ENCODE assay signal across 16 cellular contexts in the genomic region with DNA sequence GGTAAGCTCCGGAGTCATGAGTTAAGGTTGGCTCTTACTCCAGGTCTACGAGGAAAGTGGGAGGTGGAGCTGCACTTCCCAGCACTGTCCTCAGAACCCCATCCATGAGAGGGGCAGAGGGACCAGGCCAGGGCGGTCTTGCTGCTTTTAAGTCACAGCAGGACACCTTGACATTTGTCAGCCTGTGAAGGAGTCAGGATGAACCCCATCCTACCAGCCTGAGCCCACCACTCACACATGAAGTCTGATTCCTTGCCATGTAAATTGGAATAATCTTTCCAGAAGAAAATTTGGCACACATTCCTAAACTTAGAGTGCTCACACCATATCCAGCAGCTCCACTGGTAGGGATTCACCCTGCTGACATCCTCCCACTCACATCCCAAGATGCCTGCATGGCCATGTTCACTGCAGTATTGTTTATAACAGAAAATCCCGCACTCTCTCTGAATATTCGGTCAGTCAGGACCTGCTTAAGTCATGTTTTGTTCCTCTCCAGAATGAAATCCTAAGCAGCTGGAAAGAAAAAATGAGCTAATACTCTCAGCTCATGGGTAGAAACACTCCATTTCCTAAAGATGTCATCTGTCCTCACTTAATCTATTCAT.
A peak's percentile ranks its signal among the peaks of the same experiment; 100 is the strongest.
DNase-seq lines count a peak whose midpoint lies in the region; ATAC-seq and TF ChIP-seq lines count a peak whose summit lies in the region.
"Had no signal": no experiment of that assay in that cellular context is flagged by ENCODE, and none has a peak within 500 bp of the region (broad histone marks: within the 10 kb centered on the region; RNA-seq: fewer than 3 reads in every experiment).

No MANE protein-coding gene starts in this region.

- H3K36me3 ChIP-seq in mesenchymal stem cell (ENCODE audit: control insufficient read depth in 1 of 2, insufficient read depth in 2 of 2, low read depth in 1 of 2, low read length in 2 of 2) = no peaks in the 10 kb centered on the region

- no peak overlapping the region for H3K9ac ChIP-seq in mesenchymal stem cell (ENCODE audit: low read length)

- H3K14ac ChIP-seq in mesenchymal stem cell (ENCODE audit: low read length in 2 of 2) = no peak overlapping the region

- peak overlapping the region; percentile 35 for H4K91ac ChIP-seq in mesenchymal stem cell (ENCODE audit: low read length)

- POLR2A ChIA-PET in activated CD4-positive, alpha-beta memory T cell treated with anti-CD3 and anti-CD28 coated beads for 36 hours (lab: Charles Lee) = no interaction called here
- POLR2A ChIA-PET in activated CD4-positive, alpha-beta memory T cell treated with anti-CD3 and anti-CD28 coated beads, Interleukin-2, amount 10 ng/mL, durations not matched to agents 7 days and 5 days (lab: Charles Lee) = no interaction called here

- intact Hi-C loops in activated CD4-positive, alpha-beta memory T cell treated with anti-CD3 and anti-CD28 coated beads for 36 hours (cut with micrococcal nuclease) = no loop called here
- intact Hi-C loops in activated T-helper 1 cell treated with anti-CD3 and anti-CD28 coated beads, Interleukin-12 subunit alpha, Interleukin-12 subunit beta, Interleukin-2, Interleukin-4 antibody, amounts not matched to agents 30 ng/mL and 10 ng/mL and 1 ng/mL, durations not matched to agents 14 hours and 24 hours and 36 hours (cut with micrococcal nuclease) = no loop called here

- no peak overlapping the region for H3K23ac ChIP-seq in mesenchymal stem cell (ENCODE audit: low read length in 2 of 2)

- peaks cover 2% of the 10 kb centered on the region for H3K27me3 Mint-ChIP-seq in activated CD4-positive, alpha-beta memory T cell treated with anti-CD3 and anti-CD28 coated beads for 36 hours
- no peaks in the 10 kb centered on the region for H3K27me3 Mint-ChIP-seq in activated CD4-positive, alpha-beta memory T cell treated with anti-CD3 and anti-CD28 coated beads, Interleukin-2, amount 10 ng/mL, durations not matched to agents 7 days and 5 days
- H3K27me3 Mint-ChIP-seq in type B pancreatic cell = peaks cover 9% of the 10 kb centered on the region
- no peaks in the 10 kb centered on the region for H3K27me3 Mint-ChIP-seq in activated T-helper 1 cell treated with anti-CD3 and anti-CD28 coated beads, Interleukin-12 subunit alpha, Interleukin-12 subunit beta, Interleukin-2, Interleukin-4 antibody, amounts not matched to agents 30 ng/mL and 10 ng/mL and 1 ng/mL, durations not matched to agents 14 hours and 24 hours and 36 hours (ENCODE audit: insufficient read depth)

- H2AFZ ChIP-seq in mesenchymal stem cell (ENCODE audit: low read depth, low read length) = no peak overlapping the region

- no peaks in the 10 kb centered on the region for H3K36me3 Mint-ChIP-seq in activated CD4-positive, alpha-beta memory T cell treated with anti-CD3 and anti-CD28 coated beads for 36 hours
- H3K36me3 Mint-ChIP-seq in activated CD4-positive, alpha-beta memory T cell treated with anti-CD3 and anti-CD28 coated beads, Interleukin-2, amount 10 ng/mL, durations not matched to agents 7 days and 5 days (ENCODE audit: low read depth) = no peaks in the 10 kb centered on the region
- H3K36me3 Mint-ChIP-seq in type B pancreatic cell = no peaks in the 10 kb centered on the region
- H3K36me3 Mint-ChIP-seq in activated T-helper 1 cell treated with anti-CD3 and anti-CD28 coated beads, Interleukin-12 subunit alpha, Interleukin-12 subunit beta, Interleukin-2, Interleukin-4 antibody, amounts not matched to agents 30 ng/mL and 10 ng/mL and 1 ng/mL, durations not matched to agents 14 hours and 24 hours and 36 hours (ENCODE audit: low read depth) = no peaks in the 10 kb centered on the region

- H3K4me3 ChIP-seq in coronary artery = no peak overlapping the region
- no peak overlapping the region for H3K4me3 ChIP-seq in mesenchymal stem cell (ENCODE audit: insufficient read depth in 1 of 2, low read depth in 1 of 2, low read length in 2 of 2)

- H3K79me1 ChIP-seq in mesenchymal stem cell (replicated peaks; ENCODE audit: low read length, poor library complexity, severe bottlenecking) = no peaks in the 10 kb centered on the region

- ATAC-seq in foreskin keratinocyte = no peak

- no peak overlapping the region for H2BK12ac ChIP-seq in mesenchymal stem cell (ENCODE audit: low read length in 2 of 2)

- H3K9me3 Mint-ChIP-seq in activated CD4-positive, alpha-beta memory T cell treated with anti-CD3 and anti-CD28 coated beads for 36 hours = peaks cover 10% of the 10 kb centered on the region
- H3K9me3 Mint-ChIP-seq in activated CD4-positive, alpha-beta memory T cell treated with anti-CD3 and anti-CD28 coated beads, Interleukin-2, amount 10 ng/mL, durations not matched to agents 7 days and 5 days = no peaks in the 10 kb centered on the region
- H3K9me3 Mint-ChIP-seq in type B pancreatic cell = peaks cover 3% of the 10 kb centered on the region
- H3K9me3 Mint-ChIP-seq in activated T-helper 1 cell treated with anti-CD3 and anti-CD28 coated beads, Interleukin-12 subunit alpha, Interleukin-12 subunit beta, Interleukin-2, Interleukin-4 antibody, amounts not matched to agents 30 ng/mL and 10 ng/mL and 1 ng/mL, durations not matched to agents 14 hours and 24 hours and 36 hours = peaks cover 4% of the 10 kb centered on the region

- TF ChIP-seq CTCF in coronary artery (IDR thresholded peaks at IDR 0.05) (no peak), type B pancreatic cell (conservative IDR thresholded peaks at IDR 0.05) (no peak), foreskin keratinocyte (conservative IDR thresholded peaks at IDR 0.05) (no peak)

- peaks cover 0 to 28% of the 10 kb centered on the region in 2 experiments for H3K27me3 ChIP-seq in mesenchymal stem cell (ENCODE audit: control insufficient read depth in 1 of 2, insufficient read depth in 1 of 2, low read length in 2 of 2)
- no peaks in the 10 kb centered on the region for H3K27me3 ChIP-seq in foreskin keratinocyte

- H4K8ac ChIP-seq in mesenchymal stem cell (ENCODE audit: low read length) = no peak overlapping the region

- H3K4ac ChIP-seq in mesenchymal stem cell (ENCODE audit: low read depth in 1 of 2, low read length in 2 of 2) = no peak overlapping the region

- no peak overlapping the region for H3K4me2 ChIP-seq in mesenchymal stem cell (ENCODE audit: low read length, poor library complexity, severe bottlenecking)

- H2BK15ac ChIP-seq in mesenchymal stem cell (ENCODE audit: low read depth, poor library complexity, severe bottlenecking) = peak overlapping the region; percentile 60

- no peak overlapping the region for H2BK5ac ChIP-seq in mesenchymal stem cell (ENCODE audit: low read depth, low read length, poor library complexity, severe bottlenecking)

- peaks cover 12% of the 10 kb centered on the region for H3K9me3 ChIP-seq in mesenchymal stem cell (ENCODE audit: control insufficient read depth, low read length)

- H2AK5ac ChIP-seq in mesenchymal stem cell (ENCODE audit: low read length, severe bottlenecking) = no peak overlapping the region

- peak overlapping the region in 1 of 2 experiments; percentile 6 for H3K18ac ChIP-seq in mesenchymal stem cell (ENCODE audit: low read depth in 1 of 2, low read length in 2 of 2)

- CTCF ChIA-PET in activated CD4-positive, alpha-beta memory T cell treated with anti-CD3 and anti-CD28 coated beads for 36 hours (lab: Charles Lee) = interaction anchor here (0.6 kb wide), 1 partner anchor 316 kb away, joined by 4 read pairs; no protein-coding TSS in a partner anchor
- CTCF ChIA-PET in activated CD4-positive, alpha-beta memory T cell treated with anti-CD3 and anti-CD28 coated beads, Interleukin-2, amount 10 ng/mL, durations not matched to agents 7 days and 5 days (lab: Charles Lee) = no interaction called here

- peak; percentile 5 for DNase-seq in activated CD4-positive, alpha-beta memory T cell treated with anti-CD3 and anti-CD28 coated beads for 36 hours
- no peak for DNase-seq in activated CD4-positive, alpha-beta memory T cell treated with anti-CD3 and anti-CD28 coated beads, Interleukin-2, amount 10 ng/mL, durations not matched to agents 7 days and 5 days
- DNase-seq in coronary artery (ENCODE audit: low spot score) (peak; percentile 49), mesenchymal stem cell (peak; percentile 40), type B pancreatic cell (ENCODE audit: extremely low spot score, unreplicated experiment) (peak; percentile 39), foreskin keratinocyte (no peak), germinal center (ENCODE audit: low spot score) (no peak)
- DNase-seq in activated T-helper 1 cell treated with anti-CD3 and anti-CD28 coated beads, Interleukin-12 subunit alpha, Interleukin-12 subunit beta, Interleukin-2, Interleukin-4 antibody, amounts not matched to agents 30 ng/mL and 10 ng/mL and 1 ng/mL, durations not matched to agents 14 hours and 24 hours and 36 hours (ENCODE audit: low spot score) = no peak
- DNase-seq: COR-L47, DMS 273 treated with DMSO at 0.1 percent for 48 hours, DND-41, NCI-H1092 treated with DMSO at 0.1 percent for 48 hours, NCI-H2081 treated with DMSO at 0.1 percent for 48 hours, NCI-H748 treated with DMSO at 0.1 percent for 48 hours, SHP77 treated with DMSO at 0.1 percent for 48 hours had no signal

- 80% methylated on average over 5 of the region's 5 CpGs for WGBS in mesenchymal stem cell

- no peak overlapping the region for H3K27ac ChIP-seq in coronary artery
- no peak overlapping the region for H3K27ac ChIP-seq in mesenchymal stem cell (ENCODE audit: low read length, poor library complexity, severe bottlenecking)
- H3K27ac ChIP-seq in foreskin keratinocyte = no peak overlapping the region
- H3K27ac ChIP-seq: 22Rv1 had no signal

- H3K4me1 ChIP-seq in mesenchymal stem cell (ENCODE audit: control insufficient read depth, insufficient read depth, low read depth, low read length) (peaks cover 5% of the 10 kb centered on the region), foreskin keratinocyte (no peaks in the 10 kb centered on the region)

- H3K4me3 Mint-ChIP-seq in activated CD4-positive, alpha-beta memory T cell treated with anti-CD3 and anti-CD28 coated beads for 36 hours = no peak overlapping the region
- no peak overlapping the region for H3K4me3 Mint-ChIP-seq in activated CD4-positive, alpha-beta memory T cell treated with anti-CD3 and anti-CD28 coated beads, Interleukin-2, amount 10 ng/mL, durations not matched to agents 7 days and 5 days
- H3K4me3 Mint-ChIP-seq in type B pancreatic cell = no peak overlapping the region
- H3K4me3 Mint-ChIP-seq in activated T-helper 1 cell treated with anti-CD3 and anti-CD28 coated beads, Interleukin-12 subunit alpha, Interleukin-12 subunit beta, Interleukin-2, Interleukin-4 antibody, amounts not matched to agents 30 ng/mL and 10 ng/mL and 1 ng/mL, durations not matched to agents 14 hours and 24 hours and 36 hours = no peak overlapping the region

- H3K27ac Mint-ChIP-seq in activated CD4-positive, alpha-beta memory T cell treated with anti-CD3 and anti-CD28 coated beads for 36 hours = no peak overlapping the region
- no peak overlapping the region for H3K27ac Mint-ChIP-seq in activated CD4-positive, alpha-beta memory T cell treated with anti-CD3 and anti-CD28 coated beads, Interleukin-2, amount 10 ng/mL, durations not matched to agents 7 days and 5 days
- no peak overlapping the region for H3K27ac Mint-ChIP-seq in type B pancreatic cell
- no peak overlapping the region for H3K27ac Mint-ChIP-seq in activated T-helper 1 cell treated with anti-CD3 and anti-CD28 coated beads, Interleukin-12 subunit alpha, Interleukin-12 subunit beta, Interleukin-2, Interleukin-4 antibody, amounts not matched to agents 30 ng/mL and 10 ng/mL and 1 ng/mL, durations not matched to agents 14 hours and 24 hours and 36 hours

- H3K4me1 Mint-ChIP-seq in activated CD4-positive, alpha-beta memory T cell treated with anti-CD3 and anti-CD28 coated beads for 36 hours (ENCODE audit: low read depth) = peaks cover 3% of the 10 kb centered on the region
- H3K4me1 Mint-ChIP-seq in activated CD4-positive, alpha-beta memory T cell treated with anti-CD3 and anti-CD28 coated beads, Interleukin-2, amount 10 ng/mL, durations not matched to agents 7 days and 5 days = peaks cover 7% of the 10 kb centered on the region
- H3K4me1 Mint-ChIP-seq in type B pancreatic cell (ENCODE audit: unreplicated experiment) = no peaks in the 10 kb centered on the region
- no peaks in the 10 kb centered on the region for H3K4me1 Mint-ChIP-seq in activated T-helper 1 cell treated with anti-CD3 and anti-CD28 coated beads, Interleukin-12 subunit alpha, Interleukin-12 subunit beta, Interleukin-2, Interleukin-4 antibody, amounts not matched to agents 30 ng/mL and 10 ng/mL and 1 ng/mL, durations not matched to agents 14 hours and 24 hours and 36 hours (ENCODE audit: low read depth)

- no peak overlapping the region for H2BK120ac ChIP-seq in mesenchymal stem cell (ENCODE audit: low read depth, low read length)

Comparison
In these comparisons a context has a peak if more than half of its experiments do, and no peak if none do; other contexts are left out.
1. DNase-seq: peak in activated CD4-positive, alpha-beta memory T cell treated with anti-CD3 and anti-CD28 coated beads for 36 hours (single experiment), coronary artery (single experiment), mesenchymal stem cell (single experiment) and type B pancreatic cell (single experiment); none in activated CD4-positive, alpha-beta memory T cell treated with anti-CD3 and anti-CD28 coated beads, Interleukin-2, amount 10 ng/mL, durations not matched to agents 7 days and 5 days (single experiment), foreskin keratinocyte (0 of 2), germinal center (single experiment) and activated T-helper 1 cell treated with anti-CD3 and anti-CD28 coated beads, Interleukin-12 subunit alpha, Interleukin-12 subunit beta, Interleukin-2, Interleukin-4 antibody, amounts not matched to agents 30 ng/mL and 10 ng/mL and 1 ng/mL, durations not matched to agents 14 hours and 24 hours and 36 hours (single experiment).